Comparison of ENCODE assay signal across 19 cellular contexts in genomic region chrX:68835104-68835442, GRCh38.
"Had no signal": no experiment of that assay in that cellular context is flagged by ENCODE, and none has a peak within 500 bp of the region (broad histone marks: within the 10 kb centered on the region; RNA-seq: fewer than 3 reads in every experiment).

No MANE protein-coding gene starts in this region.

- H3K4me2 ChIP-seq: SK-N-SH had no signal

- DNase-seq: activated CD4-positive, alpha-beta T cell treated with anti-CD3 and anti-CD28 coated beads for 36 hours; activated CD8-positive, alpha-beta T cell treated with anti-CD3 and anti-CD28 coated beads for 36 hours; activated naive CD4-positive, alpha-beta T cell treated with anti-CD3 and anti-CD28 coated beads, Interleukin-2, amount 10 ng/mL, durations not matched to agents 7 days and 5 days; activated T-cell treated with anti-CD3 and anti-CD28 coated beads for 4 hours; endodermal cell; glutamatergic neuron; immature natural killer cell; left colon; right cardiac atrium; SK-N-SH; spleen; stimulated activated CD4-positive, alpha-beta T cell treated with anti-CD3 and anti-CD28 coated beads, Interleukin-1b, Interleukin-23, amount 100 ng/mL, for 48 hours; T-helper 1 cell; WERI-Rb-1 had no signal

- H3K27ac Mint-ChIP-seq: activated CD4-positive, alpha-beta T cell treated with anti-CD3 and anti-CD28 coated beads for 36 hours; activated CD8-positive, alpha-beta T cell treated with anti-CD3 and anti-CD28 coated beads for 36 hours; activated naive CD4-positive, alpha-beta T cell treated with anti-CD3 and anti-CD28 coated beads, Interleukin-2, amount 10 ng/mL, durations not matched to agents 7 days and 5 days; activated T-helper 2 cell treated with anti-CD3 and anti-CD28 coated beads, Interferon-gamma antibody, Interleukin-2, Interleukin-4, amounts not matched to agents 10 μg/mL and 5 μg/mL and 100 μg/mL, durations not matched to agents 14 hours and 24 hours and 36 hours; dendritic cell treated with granulocyte-macrophage colony-stimulating factor and Interleukin-4, amounts not matched to agents 40 ng/mL and 50 ng/mL, for 4 days; endodermal cell; immature natural killer cell had no signal

- H3K9ac ChIP-seq: SK-N-SH had no signal

- H3K27ac ChIP-seq: spleen, WERI-Rb-1 had no signal

- H3K4me3 Mint-ChIP-seq: activated CD4-positive, alpha-beta T cell treated with anti-CD3 and anti-CD28 coated beads for 36 hours; activated CD8-positive, alpha-beta T cell treated with anti-CD3 and anti-CD28 coated beads for 36 hours; activated naive CD4-positive, alpha-beta T cell treated with anti-CD3 and anti-CD28 coated beads, Interleukin-2, amount 10 ng/mL, durations not matched to agents 7 days and 5 days; central memory CD8-positive, alpha-beta T cell; dendritic cell treated with granulocyte-macrophage colony-stimulating factor and Interleukin-4, amounts not matched to agents 40 ng/mL and 50 ng/mL, for 4 days; endodermal cell; immature natural killer cell; stimulated activated memory B cell treated with anti-CD40 and anti-IgM and Interleukin-4, amounts not matched to agents 10 μg/mL and 1 μg/mL and 100 μg/mL, for 72 hours had no signal

- ATAC-seq: activated CD4-positive, alpha-beta T cell treated with anti-CD3 and anti-CD28 coated beads for 36 hours; activated CD8-positive, alpha-beta T cell treated with anti-CD3 and anti-CD28 coated beads for 36 hours; right cardiac atrium; stimulated activated memory B cell treated with anti-CD40 and anti-IgM and Interleukin-4, amounts not matched to agents 10 μg/mL and 1 μg/mL and 100 μg/mL, for 72 hours had no signal

- H3K9me3 Mint-ChIP-seq: activated CD8-positive, alpha-beta T cell treated with anti-CD3 and anti-CD28 coated beads for 36 hours; activated naive CD4-positive, alpha-beta T cell treated with anti-CD3 and anti-CD28 coated beads, Interleukin-2, amount 10 ng/mL, durations not matched to agents 7 days and 5 days; activated T-helper 2 cell treated with anti-CD3 and anti-CD28 coated beads, Interferon-gamma antibody, Interleukin-2, Interleukin-4, amounts not matched to agents 10 μg/mL and 5 μg/mL and 100 μg/mL, durations not matched to agents 14 hours and 24 hours and 36 hours; central memory CD8-positive, alpha-beta T cell; dendritic cell treated with granulocyte-macrophage colony-stimulating factor and Interleukin-4, amounts not matched to agents 40 ng/mL and 50 ng/mL, for 4 days; immature natural killer cell; stimulated activated memory B cell treated with anti-CD40 and anti-IgM and Interleukin-4, amounts not matched to agents 10 μg/mL and 1 μg/mL and 100 μg/mL, for 72 hours had no signal

- H3K4me3 ChIP-seq: spleen had no signal

- H3K27me3 Mint-ChIP-seq: activated CD4-positive, alpha-beta T cell treated with anti-CD3 and anti-CD28 coated beads for 36 hours; activated CD8-positive, alpha-beta T cell treated with anti-CD3 and anti-CD28 coated beads for 36 hours; central memory CD8-positive, alpha-beta T cell; stimulated activated memory B cell treated with anti-CD40 and anti-IgM and Interleukin-4, amounts not matched to agents 10 μg/mL and 1 μg/mL and 100 μg/mL, for 72 hours had no signal

- H3K27me3 ChIP-seq: upper lobe of left lung had no signal

- H3K36me3 ChIP-seq: WERI-Rb-1 had no signal

- H3K9me3 ChIP-seq: SK-N-SH, spleen, upper lobe of left lung had no signal

- H3K4me1 ChIP-seq: upper lobe of left lung had no signal
